In genomic region chr9:37425298-37425752, GRCh38 we compare ENCODE assay signal across 18 cellular contexts. TPM values are rescaled to one million over a fixed set of nuclear protein-coding genes. Genes with fewer than 3 reads are reported as not detected.
DNase-seq lines count a peak whose midpoint lies in the region; ATAC-seq, FAIRE-seq and TF ChIP-seq lines count a peak whose summit lies in the region.
"Had no signal": no experiment of that assay in that cellular context is flagged by ENCODE, and none has a peak within 500 bp of the region (broad histone marks: within the 10 kb centered on the region; RNA-seq: fewer than 3 reads in every experiment).

No MANE protein-coding gene starts in this region.

- H3K23ac ChIP-seq in neuronal stem cell (ENCODE audit: low read depth, low read length, poor library complexity) = peak overlapping the region; percentile 11

- H3K4me2 ChIP-seq in DND-41 (ENCODE audit: insufficient read depth, low read length) (no peak overlapping the region), GM12878 (ENCODE audit: control insufficient read depth, insufficient read depth) (peak overlapping the region; percentile 7), neuronal stem cell (ENCODE audit: insufficient read depth, low read length, poor library complexity, severe bottlenecking) (no peak overlapping the region)

- TF ChIP-seq POLR2A in GM12878 (IDR thresholded peaks at IDR 0.05; ENCODE audit: low read depth, low read length) = no peak

- SMC1A ChIA-PET in GM12878 (lab: Charles Lee; ENCODE audit: uncharacterized antibody, unreplicated experiment) = interaction anchor here (0.9 to 1.4 kb wide), 2 partner anchors 11 to 61 kb away, joined by 3 to 4 read pairs; no protein-coding TSS in a partner anchor

- POLR2A ChIA-PET in GM12878 (lab: Charles Lee) = no interaction called here

- H2AFZ ChIP-seq in DND-41 (ENCODE audit: low read depth, low read length) = no peak overlapping the region
- H2AFZ ChIP-seq in GM12878 (ENCODE audit: control insufficient read depth, low read depth, low read length) = no peak overlapping the region
- no peak overlapping the region for H2AFZ ChIP-seq in neuronal stem cell (ENCODE audit: low read length)

- H3K9me3 ChIP-seq in DND-41 (ENCODE audit: insufficient read depth, low read length, severe bottlenecking) (no peaks in the 10 kb centered on the region), NT2/D1 (ENCODE audit: insufficient read depth, low read length) (no peaks in the 10 kb centered on the region), GM12878 (replicated peaks; ENCODE audit: control insufficient read depth, insufficient read depth, low read length) (no peaks in the 10 kb centered on the region), neuronal stem cell (replicated peaks in 1 of 2; ENCODE audit: control insufficient read depth in 2 of 2, insufficient read depth in 1 of 2, low read depth in 1 of 2, low read length in 2 of 2) (no peaks in the 10 kb centered on the region), small intestine (ENCODE audit: control insufficient read depth, low read depth) (no peaks in the 10 kb centered on the region)
- H3K9me3 ChIP-seq: left ventricle myocardium inferior, thyroid gland had no signal

- BruUV-seq in GM12878 (replicated peaks; lab: Mats Ljungman, UMichigan) = no TSS peak

- H3K36me3 ChIP-seq in DND-41 (ENCODE audit: insufficient read depth, low read length) (peaks cover 38% of the 10 kb centered on the region), NT2/D1 (ENCODE audit: insufficient read depth, insufficient read length, low read length) (peaks cover 71% of the 10 kb centered on the region), GM12878 (ENCODE audit: control insufficient read depth in 2 of 2, insufficient read depth in 2 of 2, low read length in 1 of 2) (peaks cover 23 to 27% of the 10 kb centered on the region in 2 experiments; a peak in 3 of 4 replicates), neuronal stem cell (replicated peaks in 1 of 2; ENCODE audit: control insufficient read depth in 2 of 2, insufficient read depth in 2 of 2, low read length in 2 of 2) (peaks cover 24 to 68% of the 10 kb centered on the region in 2 donors), small intestine (ENCODE audit: control insufficient read depth in 2 of 2, insufficient read depth in 2 of 2, low read length in 2 of 2) (peaks cover 4 to 12% of the 10 kb centered on the region in 2 donors)

- H3K4ac ChIP-seq in neuronal stem cell (ENCODE audit: low read length) = peak overlapping the region; percentile 72

- FAIRE-seq in GM12878 (lab: Jason Lieb, UNC) (no peak), small intestine (lab: Jason Lieb, UNC) (no peak)

- no peak overlapping the region for H2BK5ac ChIP-seq in neuronal stem cell (ENCODE audit: low read length)

- 94% methylated on average over 11 of the region's 11 CpGs for WGBS in GM12878 (ENCODE audit: insufficient coverage, insufficient replicate concordance, low lambda C conversion rate, missing lambda C conversion rate)
- no CpG with 5 or more reads among the region's 11 CpGs for WGBS in neuronal stem cell (ENCODE audit: extremely low coverage in 2 of 2, insufficient read length in 2 of 2, insufficient replicate concordance in 1 of 2), 2 donors
- 70 to 77% (median 74%) methylated on average over 11 of the region's 11 CpGs for WGBS in small intestine, 3 donors

- peak; percentile 31; the same call in 1 of the 3 replicates for ATAC-seq in DND-41 (ENCODE audit: insufficient read depth, low read depth)
- ATAC-seq in GM12878 = no peak
- no peak for ATAC-seq in left colon
- ATAC-seq: activated CD8-positive, alpha-beta memory T cell treated with anti-CD3 and anti-CD28 coated beads, Interleukin-2, amount 10 ng/mL, durations not matched to agents 7 days and 5 days; naive thymus-derived CD4-positive, alpha-beta T cell had no signal

- H3K18ac ChIP-seq in neuronal stem cell (ENCODE audit: low read length) = peak overlapping the region; percentile 36

- H3K14ac ChIP-seq in neuronal stem cell (ENCODE audit: low read length) = no peak overlapping the region

- no peak overlapping the region for H3K4me3 ChIP-seq in DND-41 (ENCODE audit: low read depth in 1 of 2, low read length in 2 of 2)
- H3K4me3 ChIP-seq in NT2/D1 (ENCODE audit: insufficient read length, low read depth) = no peak overlapping the region
- H3K4me3 ChIP-seq in GM12878 = no peak overlapping the region; the same call in 1 of the 2 replicates
- no peak overlapping the region for H3K4me3 ChIP-seq in neuronal stem cell (ENCODE audit: low read length in 2 of 2)
- H3K4me3 ChIP-seq in small intestine (ENCODE audit: low read depth in 1 of 2, low read length in 2 of 2) = peak overlapping the region in 1 of 2 donors; percentile 18
- H3K4me3 ChIP-seq: thyroid gland had no signal

- peaks cover 15% of the 10 kb centered on the region for H3K79me1 ChIP-seq in neuronal stem cell (ENCODE audit: low read depth, low read length)

- H3K27ac ChIP-seq in DND-41 (ENCODE audit: low read length) (no peak overlapping the region), GM12878 (ENCODE audit: control insufficient read depth, insufficient read depth) (no peak overlapping the region), neuronal stem cell (replicated peaks; ENCODE audit: low read length) (no peak overlapping the region), small intestine (ENCODE audit: low read depth in 1 of 2, low read length in 1 of 2) (no peak overlapping the region)
- H3K27ac ChIP-seq: left ventricle myocardium inferior, thyroid gland had no signal

- no peak for TF ChIP-seq EP300 in GM12878 (IDR thresholded peaks at IDR 0.05; ENCODE audit: borderline replicate concordance in 1 of 2, control insufficient read depth in 1 of 2, low read depth in 2 of 2, low read length in 2 of 2)

- no peak overlapping the region for H2BK12ac ChIP-seq in neuronal stem cell (ENCODE audit: low read length)

- H3K4me1 ChIP-seq in DND-41 (ENCODE audit: insufficient read depth, low read length) = peaks cover 30% of the 10 kb centered on the region
- peaks cover 15% of the 10 kb centered on the region for H3K4me1 ChIP-seq in NT2/D1 (ENCODE audit: insufficient read depth, insufficient read length)
- peaks cover 17% of the 10 kb centered on the region for H3K4me1 ChIP-seq in GM12878 (ENCODE audit: control insufficient read depth, insufficient read depth, low read length)
- peaks cover 5 to 27% of the 10 kb centered on the region in 2 donors for H3K4me1 ChIP-seq in neuronal stem cell (ENCODE audit: control insufficient read depth in 2 of 2, insufficient read depth in 1 of 2, low read depth in 1 of 2, low read length in 2 of 2)
- peaks cover 3 to 13% of the 10 kb centered on the region in 2 donors for H3K4me1 ChIP-seq in small intestine (ENCODE audit: control insufficient read depth in 2 of 2, insufficient read depth in 1 of 2, low read depth in 1 of 2, low read length in 1 of 2)

- RAD21 ChIA-PET in GM12878 (lab: Charles Lee; ENCODE audit: unreplicated experiment) = no interaction called here

- H3K9ac ChIP-seq in DND-41 (ENCODE audit: low read depth, low read length) (no peak overlapping the region), NT2/D1 (ENCODE audit: insufficient read length, low read depth) (peak overlapping the region; percentile 12), GM12878 (ENCODE audit: control insufficient read depth, insufficient read depth, low read length) (no peak overlapping the region), neuronal stem cell (ENCODE audit: low read depth, low read length, poor library complexity) (no peak overlapping the region)

- H3K27me3 ChIP-seq in DND-41 (ENCODE audit: insufficient read depth, low read length, poor library complexity) (no peaks in the 10 kb centered on the region), NT2/D1 (ENCODE audit: insufficient read depth, insufficient read length) (no peaks in the 10 kb centered on the region), GM12878 (replicated peaks in 1 of 2; ENCODE audit: control insufficient read depth in 2 of 2, insufficient read depth in 2 of 2, low read length in 1 of 2) (no peaks in the 10 kb centered on the region), neuronal stem cell (ENCODE audit: control insufficient read depth in 3 of 3, insufficient read depth in 3 of 3, low read depth in 1 of 3, low read length in 3 of 3) (no peaks in the 10 kb centered on the region), small intestine (ENCODE audit: control insufficient read depth in 2 of 2, insufficient read depth in 2 of 2, low read length in 2 of 2) (no peaks in the 10 kb centered on the region)
- H3K27me3 ChIP-seq: thyroid gland had no signal

- CTCF ChIA-PET in GM12878 (lab: Yijun Ruan, JAX) = interaction anchor here (2.6 kb wide), 2 partner anchors 11 to 14 kb away, joined by 13 to 17 read pairs; no protein-coding TSS in a partner anchor

- in situ Hi-C loops in GM12878 (cut with MboI) = no loop called here

- no peak overlapping the region for H2BK120ac ChIP-seq in neuronal stem cell (ENCODE audit: low read depth, low read length)

- DNase-seq in DND-41 (peak; percentile 47), NT2/D1 (ENCODE audit: low read depth, low spot score) (no peak), GM12878 (ENCODE audit: low read depth, low spot score) (no peak), neuronal stem cell (ENCODE audit: low spot score) (no peak), NCI-H526 (lab: John Stamatoyannopoulos, UW) (no peak), small intestine (no peak), left colon (no peak)
- no peak for DNase-seq in activated CD4-positive, alpha-beta T cell treated with anti-CD3 and anti-CD28 coated beads, Interleukin-2, amount 50 U/mL, for 4 hours
- DNase-seq: activated CD4-positive, CD25-positive, alpha-beta regulatory T cell; activated CD8-positive, alpha-beta memory T cell treated with anti-CD3 and anti-CD28 coated beads, Interleukin-2, amount 10 ng/mL, durations not matched to agents 7 days and 5 days; activated naive CD4-positive, alpha-beta T cell treated with anti-CD3 and anti-CD28 coated beads, Interleukin-2, amount 10 ng/mL, durations not matched to agents 7 days and 5 days; GOT3; left ventricle myocardium inferior; naive thymus-derived CD4-positive, alpha-beta T cell; NCI-H187; NCI-H524; stimulated activated CD4-positive, alpha-beta T cell treated with anti-CD3 and anti-CD28 coated beads, Interleukin-1b, Interleukin-23, amount 100 ng/mL, for 48 hours; thyroid gland had no signal

- intact Hi-C loops in GM12878 (cut with micrococcal nuclease; ENCODE audit: unreplicated experiment) (no loop called here), left colon (cut with DNase I, micrococcal nuclease) (no loop called here)

- no peak for TF ChIP-seq CTCF in DND-41 (IDR thresholded peaks at IDR 0.05; ENCODE audit: borderline replicate concordance, extremely low read depth, low read length, poor library complexity, severe bottlenecking)
- no peak for TF ChIP-seq CTCF in GM12878 (IDR thresholded peaks at IDR 0.05 in 2 of 3, conservative IDR thresholded peaks at IDR 0.05 in 1 of 3; ENCODE audit: control insufficient read depth in 2 of 3, extremely low read depth in 1 of 3, insufficient read depth in 1 of 3, low read depth in 3 of 3, low read length in 3 of 3)

- no peak overlapping the region for H4K91ac ChIP-seq in neuronal stem cell (ENCODE audit: low read depth, low read length, poor library complexity)

- H4K8ac ChIP-seq in neuronal stem cell (ENCODE audit: low read depth, low read length) = no peak overlapping the region

- H2BK15ac ChIP-seq in neuronal stem cell (ENCODE audit: low read length) = no peak overlapping the region

- no peak overlapping the region for H2AK5ac ChIP-seq in neuronal stem cell (ENCODE audit: low read depth, low read length)

- H3K79me2 ChIP-seq in DND-41 (ENCODE audit: insufficient read depth, low read length) (peaks cover 31% of the 10 kb centered on the region), GM12878 (ENCODE audit: control insufficient read depth, insufficient read depth, low read length) (peaks cover 37% of the 10 kb centered on the region)

- no peak for TF ChIP-seq RAD21 in GM12878 (IDR thresholded peaks at IDR 0.05; ENCODE audit: insufficient read depth, low read depth, low read length)

- H4K20me1 ChIP-seq in DND-41 (ENCODE audit: insufficient read depth, low read length) (peaks cover 12% of the 10 kb centered on the region), GM12878 (ENCODE audit: control insufficient read depth, insufficient read depth) (0 out of 2 replicates have a peak, but pooled peaks cover 4% of the 10 kb centered on the region)

RNA-seq across cellular contexts. Expression of gene GRHPR, which starts 2.8 kb away (rescaled TPM):
- total RNA-seq in GM12878 (2013; cell fraction: nucleolus; rRNA removed) = 108 and 136 TPM in 2 replicates
- 179 and 190 TPM in 2 replicates for total RNA-seq in GM12878 (2014; rRNA removed)
- 104 and 111 TPM in 2 replicates for total RNA-seq in GM12878 (2014; rRNA removed; fragmentation: Illumina TruSeq; extraction: Trizol)
- total RNA-seq in GM12878 (2021) = 120 and 127 TPM in 2 replicates
- polyA plus RNA-seq in GM12878 (2011; ENCODE audit: low read depth) = 70.6 TPM
- 68.5 and 132 TPM in 2 replicates for polyA plus RNA-seq in GM12878 (2011; rRNA removed)
- polyA plus RNA-seq in GM12878 (2011; cell fraction: cytosol; rRNA removed) = 195 and 247 TPM in 2 replicates
- 168 and 195 TPM in 2 replicates for polyA plus RNA-seq in GM12878 (2011; cell fraction: nucleus; rRNA removed)
- polyA plus RNA-seq in GM12878 (2012) = 91.5 and 110 TPM in 2 replicates
- polyA plus RNA-seq in GM12878 (2014; fragmentation: Illumina TruSeq; extraction: Trizol) = 65.4 and 96.1 TPM in 2 replicates
- polyA plus RNA-seq in GM12878 (2014; fragmentation: Nextera tagmentation; extraction: Ambion mirVana) = 10 to 100 TPM; 52.4 to 78.6 TPM
- polyA plus RNA-seq in GM12878 (2014; rRNA removed) = 194 and 209 TPM in 2 replicates
- polyA plus RNA-seq in GM12878 (2016; fragmentation: Nextera tagmentation; extraction: Ambion mirVana) = 100 to 1,000 TPM; 153 to 154 TPM
- polyA minus RNA-seq in GM12878 (2011; rRNA and poly(A)+ RNA removed) = 81.4 and 134 TPM in 2 replicates
- polyA minus RNA-seq in GM12878 (2011; cell fraction: cytosol; rRNA and poly(A)+ RNA removed) = 31.9 and 41.0 TPM in 2 replicates
- 33.0 and 70.1 TPM in 2 replicates for polyA minus RNA-seq in GM12878 (2011; cell fraction: nucleus; rRNA and poly(A)+ RNA removed)
- 139 TPM for polyA plus RNA-seq in neuronal stem cell (2013, experiment 1 of 2)
- polyA plus RNA-seq in neuronal stem cell (2013, experiment 2 of 2) = 138 TPM
- 100 to 1,000 TPM; 103 to 134 (median 132) TPM for polyA plus RNA-seq in small intestine
- total RNA-seq in left colon = 10 to 100 TPM; 70.4 to 78.4 TPM

RNA-seq across cellular contexts. Expression of gene ZBTB5, which starts 39.9 kb away (rescaled TPM):
- total RNA-seq in GM12878 (2013; cell fraction: nucleolus; rRNA removed) = 35.8 and 37.5 TPM in 2 replicates
- total RNA-seq in GM12878 (2014; rRNA removed) = 12.8 and 15.6 TPM in 2 replicates
- total RNA-seq in GM12878 (2014; rRNA removed; fragmentation: Illumina TruSeq; extraction: Trizol) = 11.4 and 12.2 TPM in 2 replicates
- 12.7 and 13.3 TPM in 2 replicates for total RNA-seq in GM12878 (2021)
- polyA plus RNA-seq in GM12878 (2011; ENCODE audit: low read depth) = 9.4 TPM
- 29.2 and 32.5 TPM in 2 replicates for polyA plus RNA-seq in GM12878 (2011; rRNA removed)
- 23.3 and 26.5 TPM in 2 replicates for polyA plus RNA-seq in GM12878 (2011; cell fraction: cytosol; rRNA removed)
- 31.1 and 48.9 TPM in 2 replicates for polyA plus RNA-seq in GM12878 (2011; cell fraction: nucleus; rRNA removed)
- 11.2 and 14.0 TPM in 2 replicates for polyA plus RNA-seq in GM12878 (2012)
- polyA plus RNA-seq in GM12878 (2014; fragmentation: Illumina TruSeq; extraction: Trizol) = 14.3 and 14.5 TPM in 2 replicates
- 1 to 10 TPM; 1.4 to 2.5 TPM for polyA plus RNA-seq in GM12878 (2014; fragmentation: Nextera tagmentation; extraction: Ambion mirVana)
- polyA plus RNA-seq in GM12878 (2014; rRNA removed) = 13.0 and 13.2 TPM in 2 replicates
- polyA plus RNA-seq in GM12878 (2016; fragmentation: Nextera tagmentation; extraction: Ambion mirVana) = 1 to 10 TPM; 4.5 to 4.6 TPM
- 30.5 and 31.2 TPM in 2 replicates for polyA minus RNA-seq in GM12878 (2011; rRNA and poly(A)+ RNA removed)
- polyA minus RNA-seq in GM12878 (2011; cell fraction: cytosol; rRNA and poly(A)+ RNA removed) = 8.2 and 9.6 TPM in 2 replicates
- polyA minus RNA-seq in GM12878 (2011; cell fraction: nucleus; rRNA and poly(A)+ RNA removed) = 13.8 and 19.0 TPM in 2 replicates
- 19.2 TPM for polyA plus RNA-seq in neuronal stem cell (2013, experiment 1 of 2)
- polyA plus RNA-seq in neuronal stem cell (2013, experiment 2 of 2) = 19.2 TPM
- polyA plus RNA-seq in small intestine = 1 to 10 TPM; 5.8 to 7.6 (median 6.2) TPM
- 1 to 10 TPM; 8.7 to 10.0 TPM for total RNA-seq in left colon
